ENCODE assay signal across 25 cellular contexts in genomic region chr5:69308046-69308553, GRCh38.
"Had no signal": no experiment of that assay in that cellular context is flagged by ENCODE, and none has a peak within 500 bp of the region (broad histone marks: within the 10 kb centered on the region; RNA-seq: fewer than 3 reads in every experiment).

No MANE protein-coding gene starts in this region.

- H3K27me3 Mint-ChIP-seq: activated B cell treated with CpG ODN at 0.5 μM for 24 hours; activated CD4-positive, alpha-beta T cell treated with anti-CD3 and anti-CD28 coated beads, Interleukin-2, amount 10 ng/mL, durations not matched to agents 24 days and 14 days; activated naive CD8-positive, alpha-beta T cell; natural killer cell treated with Interleukin-12 subunit alpha and Interleukin-12 subunit beta and Interleukin-15 and Interleukin-18, amount 100 ng/mL, for 72 hours had no signal

- H3K27ac Mint-ChIP-seq: activated B cell treated with CpG ODN at 0.5 μM for 24 hours; activated CD4-positive, alpha-beta T cell treated with anti-CD3 and anti-CD28 coated beads, Interleukin-2, amount 10 ng/mL, durations not matched to agents 24 days and 14 days; activated naive CD8-positive, alpha-beta T cell; activated T-helper 1 cell treated with anti-CD3 and anti-CD28 coated beads, Interleukin-12 subunit alpha, Interleukin-12 subunit beta, Interleukin-2, Interleukin-4 antibody, amounts not matched to agents 30 ng/mL and 10 ng/mL and 1 ng/mL, durations not matched to agents 14 hours and 24 hours and 36 hours; natural killer cell treated with Interleukin-12 subunit alpha and Interleukin-12 subunit beta and Interleukin-15 and Interleukin-18, amount 100 ng/mL, for 72 hours had no signal

- H3K4me3 Mint-ChIP-seq: activated B cell treated with CpG ODN at 0.5 μM for 24 hours; activated CD4-positive, alpha-beta T cell treated with anti-CD3 and anti-CD28 coated beads, Interleukin-2, amount 10 ng/mL, durations not matched to agents 24 days and 14 days; activated naive CD8-positive, alpha-beta T cell; activated T-helper 1 cell treated with anti-CD3 and anti-CD28 coated beads, Interleukin-12 subunit alpha, Interleukin-12 subunit beta, Interleukin-2, Interleukin-4 antibody, amounts not matched to agents 30 ng/mL and 10 ng/mL and 1 ng/mL, durations not matched to agents 14 hours and 24 hours and 36 hours; natural killer cell treated with Interleukin-12 subunit alpha and Interleukin-12 subunit beta and Interleukin-15 and Interleukin-18, amount 100 ng/mL, for 72 hours had no signal

- DNase-seq: activated B cell treated with CpG ODN at 0.5 μM for 24 hours; activated CD4-positive, alpha-beta T cell treated with anti-CD3 and anti-CD28 coated beads, Interleukin-2, amount 10 ng/mL, durations not matched to agents 24 days and 14 days; activated CD8-positive, alpha-beta memory T cell treated with anti-CD3 and anti-CD28 coated beads, Interleukin-2, amount 50 U/mL, for 4 hours; anterior cingulate cortex; brain microvascular endothelial cell; dorsolateral prefrontal cortex; effector memory CD4-positive, alpha-beta T cell; erythroblast; islet precursor cell; left ventricle myocardium inferior; mucosa of descending colon; posterior cingulate gyrus; right cardiac atrium; spleen; stimulated activated CD4-positive, alpha-beta T cell treated with anti-CD3 and anti-CD28 coated beads, Interleukin-4, amount 100 ng/mL, for 1 hour; tibial artery; upper lobe of right lung had no signal

- H3K4me1 Mint-ChIP-seq: activated B cell treated with CpG ODN at 0.5 μM for 24 hours; activated CD4-positive, alpha-beta T cell treated with anti-CD3 and anti-CD28 coated beads, Interleukin-2, amount 10 ng/mL, durations not matched to agents 24 days and 14 days had no signal

- H3K4me3 ChIP-seq: coronary artery, dorsolateral prefrontal cortex, gastroesophageal sphincter, hepatocyte, left ventricle myocardium inferior, mucosa of descending colon, spleen, suprapubic skin, tibial artery, upper lobe of right lung had no signal

- H3K9me3 Mint-ChIP-seq: natural killer cell treated with Interleukin-12 subunit alpha and Interleukin-12 subunit beta and Interleukin-15 and Interleukin-18, amount 100 ng/mL, for 72 hours had no signal

- ATAC-seq: gastroesophageal sphincter; mucosa of descending colon; natural killer cell treated with Interleukin-12 subunit alpha and Interleukin-12 subunit beta and Interleukin-15 and Interleukin-18, amount 100 ng/mL, for 72 hours; right cardiac atrium; SK-N-SH treated with all-trans-retinoic acid at 6 μM for 48 hours; upper lobe of right lung had no signal
